In the genomic region with DNA sequence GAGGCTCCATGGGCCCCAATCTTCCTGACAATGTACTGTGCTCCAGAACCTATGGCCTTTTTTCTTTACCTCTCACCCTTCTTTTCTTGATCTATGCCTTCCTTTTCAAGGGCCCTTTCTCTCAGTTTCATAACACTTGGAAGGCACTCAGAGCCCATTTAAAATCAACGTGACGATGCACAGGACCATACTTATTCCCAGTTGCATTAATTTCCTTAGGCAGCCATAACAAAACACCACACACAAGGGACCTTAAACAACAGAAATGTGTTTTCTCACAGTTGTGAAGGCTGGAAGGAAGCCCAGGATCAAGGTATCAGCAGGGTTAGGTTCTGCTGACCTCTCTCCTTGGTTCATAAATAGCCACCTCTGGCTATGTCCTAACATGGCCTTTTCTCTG, we compare ENCODE assay signal across 18 cellular contexts.
DNase-seq lines count a peak whose midpoint lies in the region; ATAC-seq and TF ChIP-seq lines count a peak whose summit lies in the region.
"Had no signal": no experiment of that assay in that cellular context is flagged by ENCODE, and none has a peak within 500 bp of the region (broad histone marks: within the 10 kb centered on the region; RNA-seq: fewer than 3 reads in every experiment).

No MANE protein-coding gene starts in this region.

- no peak for DNase-seq in left ventricle myocardium superior
- no peak for DNase-seq in Right ventricle myocardium superior
- DNase-seq in fibroblast of villous mesenchyme (ENCODE audit: low read depth): peak; percentile 53
- DNase-seq in sigmoid colon: peak; percentile 65
- DNase-seq in transverse colon: no peak
- no peak for DNase-seq in naive thymus-derived CD8-positive, alpha-beta T cell
- DNase-seq in OCI-M2 (lab: John Stamatoyannopoulos, UW; ENCODE audit: unreplicated experiment): no peak
- DNase-seq: C1 segment of cervical spinal cord; Calu3; CD4-positive, alpha-beta memory T cell; COR-L47; DMS53; DMS79 treated with DMSO at 0.1 percent for 48 hours; GF-D8; HFFc6 had no signal

- H3K27ac ChIP-seq in sigmoid colon (peak overlapping the region in 3 of 4 donors; percentile 73 to 84 (median 76)), transverse colon (peak overlapping the region; percentile 46 to 72 (median 62))

- H3K4me1 ChIP-seq in sigmoid colon: peaks cover 0 to 54% (median 41%) of the 10 kb centered on the region in 4 donors
- peaks cover 0 to 5% (median 2%) of the 10 kb centered on the region in 4 donors for H3K4me1 ChIP-seq in transverse colon

- TF ChIP-seq POLR2A in sigmoid colon (IDR thresholded peaks at IDR 0.05): no peak
- no peak for TF ChIP-seq POLR2A in transverse colon (IDR thresholded peaks at IDR 0.05)

- peaks cover 0 to 3% (median 0%) of the 10 kb centered on the region in 9 donors for H3K9me3 Mint-ChIP-seq in naive thymus-derived CD8-positive, alpha-beta T cell
- H3K9me3 Mint-ChIP-seq: HFFc6 had no signal

- no peaks in the 10 kb centered on the region for H3K9me3 ChIP-seq in sigmoid colon
- H3K9me3 ChIP-seq in transverse colon: no peaks in the 10 kb centered on the region
- H3K9me3 ChIP-seq: HAP-1 had no signal

- H3K4me3 ChIP-seq in fibroblast of villous mesenchyme (ENCODE audit: low read depth, low read length) (no peak overlapping the region), sigmoid colon (no peak overlapping the region), transverse colon (no peak overlapping the region)
- H3K4me3 ChIP-seq: GM23338, HAP-1 had no signal

- H3K4me1 Mint-ChIP-seq in naive thymus-derived CD8-positive, alpha-beta T cell: no peaks in the 10 kb centered on the region
- H3K4me1 Mint-ChIP-seq: CD4-positive, alpha-beta memory T cell had no signal

- H3K36me3 ChIP-seq in sigmoid colon (no peaks in the 10 kb centered on the region), transverse colon (no peaks in the 10 kb centered on the region)
- H3K36me3 ChIP-seq: HAP-1 had no signal

- POLR2A ChIA-PET in naive thymus-derived CD8-positive, alpha-beta T cell (lab: Charles Lee): no interaction called here

- H3K27me3 ChIP-seq in sigmoid colon: no peaks in the 10 kb centered on the region
- H3K27me3 ChIP-seq in transverse colon: no peaks in the 10 kb centered on the region

- ATAC-seq in left ventricle myocardium superior: peak; percentile 13
- ATAC-seq in Right ventricle myocardium superior (ENCODE audit: poor library complexity): no peak
- no peak for ATAC-seq in HG02885 (IDR thresholded peaks at IDR 0.05; ENCODE audit: poor library complexity, unreplicated experiment)
- ATAC-seq in naive thymus-derived CD8-positive, alpha-beta T cell: no peak
- ATAC-seq: GM23338 had no signal

- TF ChIP-seq CTCF in fibroblast of villous mesenchyme (IDR thresholded peaks at IDR 0.05; ENCODE audit: insufficient read depth, low read depth, low read length): no peak
- no peak for TF ChIP-seq CTCF in sigmoid colon (IDR thresholded peaks at IDR 0.05)
- no peak for TF ChIP-seq CTCF in transverse colon (IDR thresholded peaks at IDR 0.05)

- 85 to 89% methylated on average over 2 of the region's 2 CpGs for WGBS in sigmoid colon, 2 donors
- 76 to 85% methylated on average over 2 of the region's 2 CpGs for WGBS in transverse colon (ENCODE audit: low coverage in 1 of 2), 2 donors

- no peak overlapping the region for H3K4me3 Mint-ChIP-seq in naive thymus-derived CD8-positive, alpha-beta T cell
- H3K4me3 Mint-ChIP-seq: CD4-positive, alpha-beta memory T cell; GM23338; HFFc6 had no signal

- peaks cover 0 to 14% (median 10%) of the 10 kb centered on the region in 5 donors for H3K27me3 Mint-ChIP-seq in naive thymus-derived CD8-positive, alpha-beta T cell

- intact Hi-C loops in left ventricle myocardium superior (cut with micrococcal nuclease): no loop called here
- intact Hi-C loops in Right ventricle myocardium superior (cut with DNase I): no loop called here
- intact Hi-C loops in sigmoid colon (cut with DNase I): loop anchor here (2.0 kb wide), 1 partner anchor 53 kb away; no protein-coding TSS in a partner anchor
- intact Hi-C loops in transverse colon (cut with DNase I; ENCODE audit: low total_unique reads): no loop called here

- in situ Hi-C loops in transverse colon (cut with MboI; ENCODE audit: low pct_ligation_motif_present in 1 of 4, low pct_unique_long_range_greater_than_20kb in 1 of 4, low sequenced_read_pairs in 3 of 4): no loop called here

- TF ChIP-seq EP300 in sigmoid colon (IDR thresholded peaks at IDR 0.05) (peak; percentile 20 to 78 (median 44)), transverse colon (IDR thresholded peaks at IDR 0.05; ENCODE audit: low read depth) (peak; percentile 40)

- H3K36me3 Mint-ChIP-seq in naive thymus-derived CD8-positive, alpha-beta T cell: no peaks in the 10 kb centered on the region
- H3K36me3 Mint-ChIP-seq: CD4-positive, alpha-beta memory T cell had no signal

- no peak overlapping the region for H3K27ac Mint-ChIP-seq in naive thymus-derived CD8-positive, alpha-beta T cell
- H3K27ac Mint-ChIP-seq: CD4-positive, alpha-beta memory T cell; GM23338; HFFc6 had no signal

Comparison
In these comparisons a context has a peak if more than half of its experiments do, and no peak if none do; other contexts are left out.
1. DNase-seq: peak in fibroblast of villous mesenchyme (single experiment) and sigmoid colon (single experiment); none in left ventricle myocardium superior (single experiment), Right ventricle myocardium superior (single experiment), transverse colon (single experiment), naive thymus-derived CD8-positive, alpha-beta T cell (0 of 10) and OCI-M2 (single experiment).